9 cellular contexts compared by ENCODE assay signal in genomic region chr6:28747631-28748157, GRCh38.
DNase-seq lines count a peak whose midpoint lies in the region; ATAC-seq, FAIRE-seq and TF ChIP-seq lines count a peak whose summit lies in the region.
"Had no signal": no experiment of that assay in that cellular context is flagged by ENCODE, and none has a peak within 500 bp of the region (broad histone marks: within the 10 kb centered on the region; RNA-seq: fewer than 3 reads in every experiment).

No MANE protein-coding gene starts in this region.

- H3K79me2 ChIP-seq in hepatocyte = no peaks in the 10 kb centered on the region

- FAIRE-seq in small intestine (lab: Jason Lieb, UNC) = no peak

- CTCF ChIA-PET in activated naive CD4-positive, alpha-beta T cell treated with anti-CD3 and anti-CD28 coated beads, Interleukin-2, amount 10 ng/mL, durations not matched to agents 7 days and 5 days (lab: Charles Lee) = no interaction called here

- no peaks in the 10 kb centered on the region for H3K4me1 Mint-ChIP-seq in activated naive CD4-positive, alpha-beta T cell treated with anti-CD3 and anti-CD28 coated beads, Interleukin-2, amount 10 ng/mL, durations not matched to agents 7 days and 5 days
- no peaks in the 10 kb centered on the region for H3K4me1 Mint-ChIP-seq in T-helper 2 cell treated with Interferon-gamma antibody and Interleukin-4, amounts not matched to agents 5 μg/mL and 100 μg/mL, for 36 hours (ENCODE audit: low read depth)

- TF ChIP-seq CTCF in hepatocyte (IDR thresholded peaks at IDR 0.05; ENCODE audit: poor library complexity) = no peak
- TF ChIP-seq CTCF in left lung (IDR thresholded peaks at IDR 0.05) = no peak

- ATAC-seq in left lung = no peak

- peak; percentile 4 for DNase-seq in COLO668 (lab: John Stamatoyannopoulos, UW; ENCODE audit: unreplicated experiment)
- DNase-seq in HT1080 (ENCODE audit: low read depth) = peak; percentile 97
- DNase-seq in SK-N-DZ (ENCODE audit: low spot score) = peak; percentile 22
- DNase-seq in hepatocyte (ENCODE audit: low spot score) = peak; percentile 46
- no peak for DNase-seq in small intestine
- DNase-seq in activated naive CD4-positive, alpha-beta T cell treated with anti-CD3 and anti-CD28 coated beads, Interleukin-2, amount 10 ng/mL, durations not matched to agents 7 days and 5 days = no peak
- DNase-seq in left lung = no peak
- DNase-seq in T-helper 2 cell treated with Interferon-gamma antibody and Interleukin-4, amounts not matched to agents 5 μg/mL and 100 μg/mL, for 36 hours (ENCODE audit: low spot score) = no peak

- no peak overlapping the region for H3K27ac Mint-ChIP-seq in activated naive CD4-positive, alpha-beta T cell treated with anti-CD3 and anti-CD28 coated beads, Interleukin-2, amount 10 ng/mL, durations not matched to agents 7 days and 5 days
- no peak overlapping the region for H3K27ac Mint-ChIP-seq in T-helper 2 cell treated with Interferon-gamma antibody and Interleukin-4, amounts not matched to agents 5 μg/mL and 100 μg/mL, for 36 hours

- peaks cover 41% of the 10 kb centered on the region for H3K27me3 Mint-ChIP-seq in activated naive CD4-positive, alpha-beta T cell treated with anti-CD3 and anti-CD28 coated beads, Interleukin-2, amount 10 ng/mL, durations not matched to agents 7 days and 5 days
- peaks cover 44% of the 10 kb centered on the region for H3K27me3 Mint-ChIP-seq in T-helper 2 cell treated with Interferon-gamma antibody and Interleukin-4, amounts not matched to agents 5 μg/mL and 100 μg/mL, for 36 hours (ENCODE audit: low read depth)

- H3K4me2 ChIP-seq in hepatocyte = peak overlapping the region; percentile 54

- H3K36me3 Mint-ChIP-seq in activated naive CD4-positive, alpha-beta T cell treated with anti-CD3 and anti-CD28 coated beads, Interleukin-2, amount 10 ng/mL, durations not matched to agents 7 days and 5 days = no peaks in the 10 kb centered on the region
- H3K36me3 Mint-ChIP-seq in T-helper 2 cell treated with Interferon-gamma antibody and Interleukin-4, amounts not matched to agents 5 μg/mL and 100 μg/mL, for 36 hours (ENCODE audit: low read depth) = no peaks in the 10 kb centered on the region

- no peaks in the 10 kb centered on the region for H3K36me3 ChIP-seq in hepatocyte (replicated peaks; ENCODE audit: insufficient read depth, low read depth)
- no peaks in the 10 kb centered on the region for H3K36me3 ChIP-seq in small intestine (ENCODE audit: control insufficient read depth in 2 of 2, insufficient read depth in 2 of 2, low read length in 2 of 2)
- H3K36me3 ChIP-seq in left lung = no peaks in the 10 kb centered on the region
- H3K36me3 ChIP-seq: SJSA1 had no signal

- no peaks in the 10 kb centered on the region for H3K9me2 ChIP-seq in hepatocyte (replicated peaks; ENCODE audit: insufficient read depth)

- H3K4me3 Mint-ChIP-seq in activated naive CD4-positive, alpha-beta T cell treated with anti-CD3 and anti-CD28 coated beads, Interleukin-2, amount 10 ng/mL, durations not matched to agents 7 days and 5 days = no peak overlapping the region
- no peak overlapping the region for H3K4me3 Mint-ChIP-seq in T-helper 2 cell treated with Interferon-gamma antibody and Interleukin-4, amounts not matched to agents 5 μg/mL and 100 μg/mL, for 36 hours

- H3K4me1 ChIP-seq in hepatocyte (ENCODE audit: insufficient read depth) (no peaks in the 10 kb centered on the region), small intestine (ENCODE audit: control insufficient read depth in 2 of 2, insufficient read depth in 1 of 2, low read depth in 1 of 2, low read length in 1 of 2) (no peaks in the 10 kb centered on the region), left lung (no peaks in the 10 kb centered on the region)
- H3K4me1 ChIP-seq: SJSA1 had no signal

- H3K27me3 ChIP-seq in hepatocyte = peaks cover 57% of the 10 kb centered on the region
- peaks cover 0 to 20% of the 10 kb centered on the region in 2 donors for H3K27me3 ChIP-seq in small intestine (ENCODE audit: control insufficient read depth in 2 of 2, insufficient read depth in 2 of 2, low read length in 2 of 2)
- H3K27me3 ChIP-seq in left lung = peaks cover 19 to 90% of the 10 kb centered on the region in 2 donors
- H3K27me3 ChIP-seq: SJSA1 had no signal

- no peak overlapping the region for H3K27ac ChIP-seq in hepatocyte
- H3K27ac ChIP-seq in small intestine (ENCODE audit: low read depth in 1 of 2, low read length in 1 of 2) = no peak overlapping the region
- H3K27ac ChIP-seq in left lung = no peak overlapping the region
- H3K27ac ChIP-seq: SJSA1 had no signal

- no peak overlapping the region for H2AFZ ChIP-seq in hepatocyte

- H3K9me3 ChIP-seq in hepatocyte (ENCODE audit: low read depth) = peaks cover 3% of the 10 kb centered on the region
- H3K9me3 ChIP-seq in small intestine (ENCODE audit: control insufficient read depth, low read depth) = no peaks in the 10 kb centered on the region
- peaks cover 0 to 15% of the 10 kb centered on the region in 2 donors for H3K9me3 ChIP-seq in left lung
- H3K9me3 ChIP-seq: SJSA1 had no signal

- intact Hi-C loops in left lung (cut with DNase I) = no loop called here

- H3K9me3 Mint-ChIP-seq in activated naive CD4-positive, alpha-beta T cell treated with anti-CD3 and anti-CD28 coated beads, Interleukin-2, amount 10 ng/mL, durations not matched to agents 7 days and 5 days = no peaks in the 10 kb centered on the region
- H3K9me3 Mint-ChIP-seq in T-helper 2 cell treated with Interferon-gamma antibody and Interleukin-4, amounts not matched to agents 5 μg/mL and 100 μg/mL, for 36 hours = peaks cover 6% of the 10 kb centered on the region

- H4K20me1 ChIP-seq in hepatocyte (ENCODE audit: insufficient read depth, poor library complexity, severe bottlenecking) = no peaks in the 10 kb centered on the region

- H3K4me3 ChIP-seq in hepatocyte (no peak overlapping the region), small intestine (ENCODE audit: low read depth in 1 of 2, low read length in 2 of 2) (no peak overlapping the region), left lung (no peak overlapping the region)
- H3K4me3 ChIP-seq: SJSA1 had no signal

- WGBS in hepatocyte (ENCODE audit: low lambda C conversion rate, missing lambda C conversion rate) = 3% methylated on average over 19 of the region's 19 CpGs
- 12 to 16% (median 13%) methylated on average over 19 of the region's 19 CpGs for WGBS in small intestine, 3 donors

Comparison
In these comparisons a context has a peak if more than half of its experiments do, and no peak if none do; other contexts are left out.
1. DNase-seq: peak in COLO668 (single experiment), HT1080 (single experiment), SK-N-DZ (single experiment) and hepatocyte (single experiment); none in small intestine (single experiment), activated naive CD4-positive, alpha-beta T cell treated with anti-CD3 and anti-CD28 coated beads, Interleukin-2, amount 10 ng/mL, durations not matched to agents 7 days and 5 days (single experiment), left lung (0 of 2) and T-helper 2 cell treated with Interferon-gamma antibody and Interleukin-4, amounts not matched to agents 5 μg/mL and 100 μg/mL, for 36 hours (single experiment).